ENCODE assay signal across 8 cellular contexts in the genomic region with DNA sequence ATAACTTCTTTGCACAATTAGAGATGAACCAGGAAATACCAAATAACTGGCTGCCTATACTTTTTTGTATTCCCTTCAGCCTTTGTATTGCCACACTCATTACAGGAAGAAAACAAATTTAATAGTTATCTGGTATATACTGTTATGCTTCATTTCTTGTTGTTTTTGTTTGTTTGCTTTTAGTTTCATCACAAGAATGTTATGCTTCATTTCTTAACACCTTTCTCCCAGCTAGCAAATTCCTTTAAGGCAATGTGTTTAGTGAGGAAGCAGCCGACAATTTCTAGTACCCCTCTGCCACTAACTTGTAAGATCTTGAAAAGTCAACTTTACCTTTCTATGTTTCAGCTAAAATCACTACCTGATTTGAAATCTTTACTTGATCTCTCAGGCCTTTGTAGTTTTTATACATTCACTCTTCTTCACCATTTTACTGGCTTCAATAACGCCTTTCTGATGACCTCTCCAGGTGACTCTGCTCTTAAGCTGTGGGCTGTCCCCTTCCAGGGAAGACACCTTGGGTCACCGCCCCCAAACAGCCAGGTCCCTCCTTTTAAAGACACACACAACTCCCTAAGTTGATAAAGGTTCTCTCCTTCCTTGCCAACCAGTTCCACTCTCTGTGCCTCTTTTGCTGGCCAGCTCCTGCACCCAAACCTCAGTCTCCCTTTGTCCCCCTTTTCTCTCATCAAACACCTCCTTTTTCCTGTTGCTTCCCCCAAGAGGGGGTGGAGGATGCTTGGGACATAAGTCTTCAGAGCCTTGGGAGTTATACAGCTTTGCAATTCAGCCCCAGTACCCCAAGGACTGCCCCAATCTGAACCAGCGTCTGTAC.
DNase-seq lines count a peak whose midpoint lies in the region; ATAC-seq and TF ChIP-seq lines count a peak whose summit lies in the region.

No MANE protein-coding gene starts in this region.

- H3K27ac ChIP-seq in DND-41 (ENCODE audit: low read length) = peak overlapping the region; percentile 83
- H3K27ac ChIP-seq in skin epidermis = peak overlapping the region in 20 of 21 experiments; percentile 76 to 98 (median 95)

- H3K9me3 ChIP-seq in DND-41 (ENCODE audit: insufficient read depth, low read length, severe bottlenecking) = no peaks in the 10 kb centered on the region
- H3K9me3 ChIP-seq in iPS-15b (ENCODE audit: control insufficient read depth, insufficient read depth, low read length) = no peaks in the 10 kb centered on the region

- peak overlapping the region; percentile 88 for H3K9ac ChIP-seq in DND-41 (ENCODE audit: low read depth, low read length)
- no peak overlapping the region for H3K9ac ChIP-seq in iPS-15b (ENCODE audit: low read depth, low read length)

- H3K27me3 ChIP-seq in DND-41 (ENCODE audit: insufficient read depth, low read length, poor library complexity) (no peaks in the 10 kb centered on the region), iPS-15b (ENCODE audit: control insufficient read depth, insufficient read depth, low read length) (no peaks in the 10 kb centered on the region)

- H3K36me3 ChIP-seq in DND-41 (ENCODE audit: insufficient read depth, low read length) = peaks cover 3% of the 10 kb centered on the region
- H3K36me3 ChIP-seq in iPS-15b (ENCODE audit: control insufficient read depth, insufficient read depth, low read length) = no peaks in the 10 kb centered on the region

- H3K4me1 ChIP-seq in DND-41 (ENCODE audit: insufficient read depth, low read length) (peaks cover 38% of the 10 kb centered on the region), iPS-15b (ENCODE audit: control insufficient read depth, insufficient read depth, low read length) (peaks cover 5% of the 10 kb centered on the region)

- peaks cover 66% of the 10 kb centered on the region for H3K79me2 ChIP-seq in DND-41 (ENCODE audit: insufficient read depth, low read length)

- ATAC-seq in DND-41 (ENCODE audit: insufficient read depth, low read depth) = peak; percentile 67

- in situ Hi-C loops in astrocyte of the spinal cord (cut with HindIII; ENCODE audit: low sequenced_read_pairs) = no loop called here

- peaks cover 44% of the 10 kb centered on the region for H4K20me1 ChIP-seq in DND-41 (ENCODE audit: insufficient read depth, low read length)

- peak overlapping the region; percentile 89 for H3K4me2 ChIP-seq in DND-41 (ENCODE audit: insufficient read depth, low read length)

- peak overlapping the region; percentile 70 to 85 for H3K4me3 ChIP-seq in DND-41 (ENCODE audit: low read depth in 1 of 2, low read length in 2 of 2)
- peak overlapping the region; percentile 90 for H3K4me3 ChIP-seq in HFF-Myc (replicated peaks; ENCODE audit: low read depth, low read length)
- H3K4me3 ChIP-seq in astrocyte of the spinal cord (ENCODE audit: low read depth, low read length) = peak overlapping the region; percentile 74
- peak overlapping the region; percentile 78 for H3K4me3 ChIP-seq in iPS-15b (ENCODE audit: low read depth, low read length)
- peak overlapping the region; percentile 68 to 96 (median 90) for H3K4me3 ChIP-seq in skin epidermis

- peak; percentile 79 for DNase-seq in DND-41
- DNase-seq in HFF-Myc (ENCODE audit: extremely low read depth, low read depth) = no peak
- DNase-seq in NCI-H1417 treated with DMSO at 0.1 percent for 48 hours (lab: John Stamatoyannopoulos, UW) = peak; percentile 62
- DNase-seq in T-helper 22 cell (ENCODE audit: low read depth) = peak; percentile 61
- DNase-seq in astrocyte of the spinal cord (ENCODE audit: low read depth, low spot score) = peak; percentile 40
- no peak for DNase-seq in epidermal melanocyte (ENCODE audit: insufficient read length, low spot score)

- TF ChIP-seq CTCF in DND-41 (IDR thresholded peaks at IDR 0.05; ENCODE audit: borderline replicate concordance, extremely low read depth, low read length, poor library complexity, severe bottlenecking) = no peak
- no peak for TF ChIP-seq CTCF in HFF-Myc (IDR thresholded peaks at IDR 0.05; ENCODE audit: low read depth, low read length, missing control alignments)
- no peak for TF ChIP-seq CTCF in astrocyte of the spinal cord (IDR thresholded peaks at IDR 0.05; ENCODE audit: low read depth, low read length)

- H2AFZ ChIP-seq in DND-41 (ENCODE audit: low read depth, low read length) = peak overlapping the region; percentile 97

Comparison
In these comparisons a context has a peak if more than half of its experiments do, and no peak if none do; other contexts are left out.
1. DNase-seq: peak in DND-41 (single experiment), NCI-H1417 treated with DMSO at 0.1 percent for 48 hours (single experiment), T-helper 22 cell (single experiment) and astrocyte of the spinal cord (single experiment); none in HFF-Myc (single experiment) and epidermal melanocyte (single experiment).
2. Peak in every context shown above with its lines, with median percentiles within 50 percentile points of each other: H3K4me3 ChIP-seq.